ENCODE assay signal across 13 cellular contexts in the genomic region with DNA sequence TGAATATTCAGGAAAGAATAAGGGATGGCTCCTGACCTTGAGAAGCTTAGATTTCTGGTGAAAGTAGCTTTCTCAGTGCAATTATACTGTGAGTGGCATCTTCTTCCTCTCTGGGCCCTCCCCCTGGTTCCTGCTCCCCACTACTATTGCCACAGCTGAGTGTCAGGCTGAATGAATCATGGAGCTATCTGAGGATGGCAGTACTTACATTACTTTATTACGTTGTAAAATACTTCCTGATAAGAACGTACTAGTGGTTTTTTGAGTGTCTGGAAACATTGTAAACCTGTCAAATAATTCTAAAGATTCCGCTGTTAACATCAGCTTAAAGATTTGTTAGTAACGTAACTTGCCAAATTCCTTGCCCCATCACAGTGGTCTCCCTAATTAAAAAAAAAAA. TPM values are rescaled to one million over a fixed set of nuclear protein-coding genes. Genes with fewer than 3 reads are reported as not detected.
DNase-seq lines count a peak whose midpoint lies in the region; FAIRE-seq and TF ChIP-seq lines count a peak whose summit lies in the region.
"Had no signal": no experiment of that assay in that cellular context is flagged by ENCODE, and none has a peak within 500 bp of the region (broad histone marks: within the 10 kb centered on the region; RNA-seq: fewer than 3 reads in every experiment).

No MANE protein-coding gene starts in this region.

- H3K79me2 ChIP-seq in smooth muscle cell (ENCODE audit: low read depth) = peaks cover 6% of the 10 kb centered on the region

- no peaks in the 10 kb centered on the region for H3K9me3 Mint-ChIP-seq in activated naive CD4-positive, alpha-beta T cell treated with anti-CD3 and anti-CD28 coated beads for 36 hours
- no peaks in the 10 kb centered on the region for H3K9me3 Mint-ChIP-seq in activated CD4-positive, alpha-beta T cell treated with anti-CD3 and anti-CD28 coated beads, Interleukin-2, amount 10 ng/mL, durations not matched to agents 24 days and 14 days

- H3K4me3 ChIP-seq in smooth muscle cell = no peak overlapping the region

- 8% methylated on average over 4 of the region's 4 CpGs for WGBS in smooth muscle cell (ENCODE audit: low lambda C conversion rate)

- H3K27me3 ChIP-seq in smooth muscle cell (ENCODE audit: low read depth) = no peaks in the 10 kb centered on the region

- H3K4me3 Mint-ChIP-seq in activated naive CD4-positive, alpha-beta T cell treated with anti-CD3 and anti-CD28 coated beads for 36 hours = no peak overlapping the region
- H3K4me3 Mint-ChIP-seq in activated CD4-positive, alpha-beta T cell treated with anti-CD3 and anti-CD28 coated beads, Interleukin-2, amount 10 ng/mL, durations not matched to agents 24 days and 14 days = no peak overlapping the region
- H3K4me3 Mint-ChIP-seq: B cell had no signal

- H3K27me3 Mint-ChIP-seq in activated naive CD4-positive, alpha-beta T cell treated with anti-CD3 and anti-CD28 coated beads for 36 hours (ENCODE audit: low read depth) = no peaks in the 10 kb centered on the region
- H3K27me3 Mint-ChIP-seq in activated CD4-positive, alpha-beta T cell treated with anti-CD3 and anti-CD28 coated beads, Interleukin-2, amount 10 ng/mL, durations not matched to agents 24 days and 14 days = peaks cover 2% of the 10 kb centered on the region
- H3K27me3 Mint-ChIP-seq: B cell had no signal

- H3K4me2 ChIP-seq in smooth muscle cell = peak overlapping the region; percentile 42

- H3K4me1 ChIP-seq in smooth muscle cell (ENCODE audit: low read depth) = peaks cover 13% of the 10 kb centered on the region

- DNase-seq in activated naive CD4-positive, alpha-beta T cell treated with anti-CD3 and anti-CD28 coated beads for 36 hours = peak; percentile 22
- no peak for DNase-seq in activated naive CD4-positive, alpha-beta T cell (lab: John Stamatoyannopoulos, UW)
- peak; percentile 57 for DNase-seq in RCC 7860 (ENCODE audit: low spot score)
- DNase-seq in fibroblast of peridontal ligament (ENCODE audit: extremely low read depth) = peak; percentile 64
- peak; percentile 1 for DNase-seq in smooth muscle cell (lab: John Stamatoyannopoulos, UW; ENCODE audit: unreplicated experiment)
- DNase-seq in activated CD4-positive, alpha-beta T cell treated with anti-CD3 and anti-CD28 coated beads, Interleukin-2, amount 10 ng/mL, durations not matched to agents 24 days and 14 days = no peak
- no peak for DNase-seq in Ammon's horn (ENCODE audit: low spot score)
- no peak for DNase-seq in stimulated activated CD4-positive, alpha-beta T cell treated with anti-CD3 and anti-CD28 coated beads, Interleukin-4, amount 100 ng/mL, for 4 hours
- DNase-seq: activated effector memory CD4-positive, alpha-beta T cell treated with Interleukin-2 at 50 U/mL for 16 hours; stimulated activated CD4-positive, alpha-beta T cell treated with anti-CD3 and anti-CD28 coated beads, Interleukin-2, amount 100 ng/mL, for 48 hours had no signal

- TF ChIP-seq CTCF in smooth muscle cell (IDR thresholded peaks at IDR 0.05; ENCODE audit: borderline replicate concordance, insufficient read depth, poor library complexity, severe bottlenecking) = no peak

- H3K36me3 Mint-ChIP-seq in activated naive CD4-positive, alpha-beta T cell treated with anti-CD3 and anti-CD28 coated beads for 36 hours (ENCODE audit: low read depth) = no peaks in the 10 kb centered on the region
- H3K36me3 Mint-ChIP-seq in activated CD4-positive, alpha-beta T cell treated with anti-CD3 and anti-CD28 coated beads, Interleukin-2, amount 10 ng/mL, durations not matched to agents 24 days and 14 days (ENCODE audit: low read depth) = no peaks in the 10 kb centered on the region

- H3K4me1 Mint-ChIP-seq in activated naive CD4-positive, alpha-beta T cell treated with anti-CD3 and anti-CD28 coated beads for 36 hours (ENCODE audit: low read depth) = peaks cover 8% of the 10 kb centered on the region
- peaks cover 11% of the 10 kb centered on the region for H3K4me1 Mint-ChIP-seq in activated CD4-positive, alpha-beta T cell treated with anti-CD3 and anti-CD28 coated beads, Interleukin-2, amount 10 ng/mL, durations not matched to agents 24 days and 14 days
- H3K4me1 Mint-ChIP-seq: B cell had no signal

- no peak overlapping the region for H3K27ac Mint-ChIP-seq in activated naive CD4-positive, alpha-beta T cell treated with anti-CD3 and anti-CD28 coated beads for 36 hours
- no peak overlapping the region for H3K27ac Mint-ChIP-seq in activated CD4-positive, alpha-beta T cell treated with anti-CD3 and anti-CD28 coated beads, Interleukin-2, amount 10 ng/mL, durations not matched to agents 24 days and 14 days
- H3K27ac Mint-ChIP-seq: B cell had no signal

- H3K36me3 ChIP-seq in smooth muscle cell (ENCODE audit: low read depth) = no peaks in the 10 kb centered on the region

- peak; percentile 49 for FAIRE-seq in RCC 7860 (lab: Jason Lieb, UNC)
- FAIRE-seq: GM12891, urothelium cell line had no signal

- H3K9me3 ChIP-seq in smooth muscle cell (replicated peaks; ENCODE audit: low read depth) = no peaks in the 10 kb centered on the region

- H3K27ac ChIP-seq in smooth muscle cell (ENCODE audit: low read depth) = peak overlapping the region; percentile 0

- peaks cover 12% of the 10 kb centered on the region for H3F3A ChIP-seq in smooth muscle cell (ENCODE audit: low read depth)

- H3K9ac ChIP-seq in smooth muscle cell (ENCODE audit: low read depth) = no peak overlapping the region

- peaks cover 12% of the 10 kb centered on the region for H4K20me1 ChIP-seq in smooth muscle cell (ENCODE audit: low read depth)

- CTCF ChIA-PET in activated naive CD4-positive, alpha-beta T cell treated with anti-CD3 and anti-CD28 coated beads for 36 hours (lab: Charles Lee) = no interaction called here

- intact Hi-C loops in activated naive CD4-positive, alpha-beta T cell treated with anti-CD3 and anti-CD28 coated beads for 36 hours (cut with micrococcal nuclease) = no loop called here
- intact Hi-C loops in activated CD4-positive, alpha-beta T cell treated with anti-CD3 and anti-CD28 coated beads, Interleukin-2, amount 10 ng/mL, durations not matched to agents 24 days and 14 days (cut with micrococcal nuclease) = no loop called here

- no peak overlapping the region for H2AFZ ChIP-seq in smooth muscle cell (ENCODE audit: low read depth)

RNA-seq across cellular contexts. Expression of gene ARHGAP10, which starts 36.2 kb away (rescaled TPM):
- 1 to 10 TPM; 3.6 to 3.8 TPM for total RNA-seq in activated naive CD4-positive, alpha-beta T cell treated with anti-CD3 and anti-CD28 coated beads for 36 hours
- total RNA-seq in smooth muscle cell = 11.1 and 11.6 TPM in 2 replicates
- polyA plus RNA-seq in smooth muscle cell = 6.2 and 6.7 TPM in 2 replicates
- total RNA-seq in activated CD4-positive, alpha-beta T cell treated with anti-CD3 and anti-CD28 coated beads, Interleukin-2, amount 10 ng/mL, durations not matched to agents 24 days and 14 days = 7.4 and 8.3 TPM in 2 replicates

Comparison
In these comparisons a context has a peak if more than half of its experiments do, and no peak if none do; other contexts are left out.
1. DNase-seq: peak in activated naive CD4-positive, alpha-beta T cell treated with anti-CD3 and anti-CD28 coated beads for 36 hours (single experiment), RCC 7860 (single experiment), fibroblast of peridontal ligament (single experiment) and smooth muscle cell (single experiment); none in activated naive CD4-positive, alpha-beta T cell (0 of 4), activated CD4-positive, alpha-beta T cell treated with anti-CD3 and anti-CD28 coated beads, Interleukin-2, amount 10 ng/mL, durations not matched to agents 24 days and 14 days (single experiment), Ammon's horn (single experiment) and stimulated activated CD4-positive, alpha-beta T cell treated with anti-CD3 and anti-CD28 coated beads, Interleukin-4, amount 100 ng/mL, for 4 hours (0 of 2).